ENCODE assay signal across 8 cellular contexts in the genomic region with DNA sequence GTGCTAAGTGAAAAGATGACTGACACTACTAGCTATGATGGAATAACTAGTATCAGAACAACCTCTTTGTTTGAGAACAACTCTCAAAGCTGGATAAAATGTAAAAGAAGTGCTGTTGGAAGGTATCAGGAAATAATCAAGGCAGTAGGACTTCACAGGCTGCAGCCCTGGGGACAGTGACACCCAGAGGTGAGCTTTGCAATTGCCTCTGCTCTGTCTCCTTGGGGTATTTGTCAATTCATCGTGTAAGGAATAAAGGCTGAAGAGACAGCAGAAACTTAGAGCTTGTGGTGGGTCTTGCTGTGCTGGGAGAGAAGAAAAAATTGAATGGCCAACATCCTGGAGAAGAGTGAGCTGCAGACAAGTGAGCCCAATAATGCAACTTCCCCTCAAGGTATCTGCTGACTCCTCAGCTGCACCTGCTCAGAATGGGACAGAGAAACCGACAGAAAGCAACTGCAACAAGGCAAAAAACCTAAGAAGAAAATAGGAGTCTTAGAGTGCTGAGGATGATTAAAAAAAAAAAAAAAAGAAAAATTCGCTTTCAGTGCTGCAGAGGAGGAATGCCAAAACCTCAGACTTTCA.
DNase-seq lines count a peak whose midpoint lies in the region; ATAC-seq and TF ChIP-seq lines count a peak whose summit lies in the region.

No MANE protein-coding gene starts in this region.

- TF ChIP-seq POLR2A in adrenal gland (IDR thresholded peaks at IDR 0.05): no peak

- H3K4me1 Mint-ChIP-seq in activated naive CD4-positive, alpha-beta T cell treated with anti-CD3 and anti-CD28 coated beads for 36 hours (ENCODE audit: low read depth): no peaks in the 10 kb centered on the region
- H3K4me1 Mint-ChIP-seq in CD4-positive, alpha-beta T cell (ENCODE audit: low read depth): no peaks in the 10 kb centered on the region

- H3K4me3 Mint-ChIP-seq in activated naive CD4-positive, alpha-beta T cell treated with anti-CD3 and anti-CD28 coated beads for 36 hours: no peak overlapping the region
- no peak overlapping the region for H3K4me3 Mint-ChIP-seq in CD4-positive, alpha-beta T cell

- intact Hi-C loops in activated naive CD4-positive, alpha-beta T cell treated with anti-CD3 and anti-CD28 coated beads for 36 hours (cut with micrococcal nuclease): no loop called here
- intact Hi-C loops in adrenal gland (cut with DNase I): no loop called here
- intact Hi-C loops in CD4-positive, alpha-beta T cell (cut with DNase I, micrococcal nuclease): no loop called here

- no peak for ATAC-seq in CD4-positive, alpha-beta T cell (ENCODE audit: poor library complexity)

- H3K9me3 Mint-ChIP-seq in activated naive CD4-positive, alpha-beta T cell treated with anti-CD3 and anti-CD28 coated beads for 36 hours: no peaks in the 10 kb centered on the region
- H3K9me3 Mint-ChIP-seq in CD4-positive, alpha-beta T cell: no peaks in the 10 kb centered on the region

- H3K27ac ChIP-seq in GM23248: no peak overlapping the region
- H3K27ac ChIP-seq in adrenal gland: no peak overlapping the region
- no peak overlapping the region for H3K27ac ChIP-seq in CD4-positive, alpha-beta T cell (ENCODE audit: low read depth, low read length)

- POLR2A ChIA-PET in CD4-positive, alpha-beta T cell (lab: Charles Lee): no interaction called here

- H3K9me2 ChIP-seq in GM23248 (ENCODE audit: insufficient read depth): no peaks in the 10 kb centered on the region

- no peaks in the 10 kb centered on the region for H3K79me2 ChIP-seq in GM23248 (ENCODE audit: insufficient read depth)

- no peaks in the 10 kb centered on the region for H3K36me3 ChIP-seq in GM23248 (ENCODE audit: low read depth)
- H3K36me3 ChIP-seq in adrenal gland (replicated peaks in 1 of 2): no peaks in the 10 kb centered on the region

- H3K4me3 ChIP-seq in GM23248: no peak overlapping the region
- no peak overlapping the region for H3K4me3 ChIP-seq in adrenal gland

- no peaks in the 10 kb centered on the region for H4K20me1 ChIP-seq in GM23248 (ENCODE audit: insufficient read depth)

- H3K4me2 ChIP-seq in GM23248 (ENCODE audit: unreplicated experiment): no peak overlapping the region

- 24 to 36% methylated on average over 3 of the region's 3 CpGs for WGBS in GM23248 (ENCODE audit: low coverage in 1 of 2, low lambda C conversion rate in 2 of 2, missing lambda C conversion rate in 2 of 2), 2 experiments
- WGBS in adrenal gland, 4 donors: 48 to 57% (median 56%) methylated on average over 3 of the region's 3 CpGs

- H2AFZ ChIP-seq in GM23248: no peak overlapping the region

- no peaks in the 10 kb centered on the region for H3K4me1 ChIP-seq in GM23248 (ENCODE audit: insufficient read depth)
- no peaks in the 10 kb centered on the region for H3K4me1 ChIP-seq in adrenal gland (replicated peaks in 1 of 2)

- DNase-seq in activated naive CD4-positive, alpha-beta T cell treated with anti-CD3 and anti-CD28 coated beads for 36 hours: peak; percentile 37
- no peak for DNase-seq in activated naive CD4-positive, alpha-beta T cell treated with anti-CD3 and anti-CD28 coated beads, Interleukin-2, amount 50 U/mL, for 16 hours
- peak; percentile 63 for DNase-seq in GM23248
- peak; percentile 6 for DNase-seq in LoVo (ENCODE audit: low spot score)
- peak in 1 of 7 donors; percentile 10 for DNase-seq in adrenal gland
- DNase-seq in lung microvascular endothelial cell (ENCODE audit: low read depth in 2 of 2): peak; percentile 35
- DNase-seq in pons (ENCODE audit: low spot score): no peak
- DNase-seq in CD4-positive, alpha-beta T cell: no peak

- H3K27me3 ChIP-seq in GM23248 (replicated peaks; ENCODE audit: insufficient read depth) (peaks cover 14% of the 10 kb centered on the region; the same call in 1 of the 2 replicates), adrenal gland (no peaks in the 10 kb centered on the region)
- peaks cover 6% of the 10 kb centered on the region for H3K27me3 ChIP-seq in CD4-positive, alpha-beta T cell (ENCODE audit: control insufficient read depth, insufficient read depth, low read length)

- peaks cover 10% of the 10 kb centered on the region for H3K27me3 Mint-ChIP-seq in activated naive CD4-positive, alpha-beta T cell treated with anti-CD3 and anti-CD28 coated beads for 36 hours (ENCODE audit: low read depth)
- H3K27me3 Mint-ChIP-seq in CD4-positive, alpha-beta T cell: peaks cover 21% of the 10 kb centered on the region

- CTCF ChIA-PET in activated naive CD4-positive, alpha-beta T cell treated with anti-CD3 and anti-CD28 coated beads for 36 hours (lab: Charles Lee): interaction anchor here (0.6 to 1.8 kb wide), 6 partner anchors 9 to 181 kb away, joined by 3 to 5 read pairs (median 4); no protein-coding TSS in a partner anchor
- CTCF ChIA-PET in CD4-positive, alpha-beta T cell (lab: Charles Lee): no interaction called here

- in situ Hi-C loops in GM23248 (cut with MboI): no loop called here

- H3K9ac ChIP-seq in GM23248: no peak overlapping the region

- H3K27ac Mint-ChIP-seq in activated naive CD4-positive, alpha-beta T cell treated with anti-CD3 and anti-CD28 coated beads for 36 hours: no peak overlapping the region
- H3K27ac Mint-ChIP-seq in CD4-positive, alpha-beta T cell: no peak overlapping the region

- TF ChIP-seq CTCF in adrenal gland (IDR thresholded peaks at IDR 0.05): peak in 4 of 6 experiments; percentile 8 to 34 (median 16)
- no peak for TF ChIP-seq CTCF in CD4-positive, alpha-beta T cell (IDR thresholded peaks at IDR 0.05)

- H3K36me3 Mint-ChIP-seq in activated naive CD4-positive, alpha-beta T cell treated with anti-CD3 and anti-CD28 coated beads for 36 hours (ENCODE audit: low read depth): no peaks in the 10 kb centered on the region
- H3K36me3 Mint-ChIP-seq in CD4-positive, alpha-beta T cell (ENCODE audit: low read depth): no peaks in the 10 kb centered on the region

- no peaks in the 10 kb centered on the region for H3K9me3 ChIP-seq in GM23248 (ENCODE audit: low read depth)
- no peaks in the 10 kb centered on the region for H3K9me3 ChIP-seq in adrenal gland (replicated peaks in 1 of 3)
- no peaks in the 10 kb centered on the region for H3K9me3 ChIP-seq in CD4-positive, alpha-beta T cell (ENCODE audit: control insufficient read depth, low read length)

- no peaks in the 10 kb centered on the region for H3F3A ChIP-seq in GM23248 (ENCODE audit: insufficient read depth)

Comparison
In these comparisons a context has a peak if more than half of its experiments do, and no peak if none do; other contexts are left out.
1. DNase-seq: peak in activated naive CD4-positive, alpha-beta T cell treated with anti-CD3 and anti-CD28 coated beads for 36 hours (single experiment), GM23248 (single experiment), LoVo (single experiment) and lung microvascular endothelial cell (2 of 2); none in activated naive CD4-positive, alpha-beta T cell treated with anti-CD3 and anti-CD28 coated beads, Interleukin-2, amount 50 U/mL, for 16 hours (single experiment), pons (single experiment) and CD4-positive, alpha-beta T cell (0 of 10).